24 cellular contexts compared by ENCODE assay signal in genomic region chr2:76298022-76298421, GRCh38.
DNase-seq lines count a peak whose midpoint lies in the region; ATAC-seq and TF ChIP-seq lines count a peak whose summit lies in the region.
"Had no signal": no experiment of that assay in that cellular context is flagged by ENCODE, and none has a peak within 500 bp of the region (broad histone marks: within the 10 kb centered on the region; RNA-seq: fewer than 3 reads in every experiment).

No MANE protein-coding gene starts in this region.

- H3K27me3 ChIP-seq in endodermal cell (ENCODE audit: control insufficient read depth, insufficient read depth, low read length, poor library complexity, severe bottlenecking) (no peaks in the 10 kb centered on the region), foreskin keratinocyte (no peaks in the 10 kb centered on the region), smooth muscle cell (ENCODE audit: low read depth) (peaks cover 12% of the 10 kb centered on the region)
- H3K27me3 ChIP-seq: BE2C; BLaER1 treated with 17β-estradiol and CSF1 and Interleukin-3, amounts not matched to agents 10 nM and 100 nM had no signal

- TF ChIP-seq CTCF in endodermal cell (conservative IDR thresholded peaks at IDR 0.05), result no peak
- no peak for TF ChIP-seq CTCF in foreskin keratinocyte (conservative IDR thresholded peaks at IDR 0.05)
- no peak for TF ChIP-seq CTCF in smooth muscle cell (IDR thresholded peaks at IDR 0.05; ENCODE audit: borderline replicate concordance, insufficient read depth, poor library complexity, severe bottlenecking)

- DNase-seq in NCI-H146 treated with DMSO at 0.1 percent for 48 hours (lab: John Stamatoyannopoulos, UW; ENCODE audit: unreplicated experiment) (peak; percentile 9), NCI-H146 (lab: John Stamatoyannopoulos, UW) (no peak), endodermal cell (no peak), foreskin keratinocyte (peak; percentile 7 to 43), smooth muscle cell (lab: John Stamatoyannopoulos, UW; ENCODE audit: unreplicated experiment) (no peak), T-helper 2 cell (no peak), GOT3 (lab: John Stamatoyannopoulos, UW) (no peak)
- DNase-seq in activated naive CD4-positive, alpha-beta T cell treated with Interleukin-2 at 50 U/mL for 16 hours, result no peak
- DNase-seq: ACHN; AML-193; BE2C; CD4-positive, alpha-beta T cell; CD8-positive, alpha-beta memory T cell; DMS 273 treated with DMSO at 0.1 percent for 48 hours; DMS79; EL; GDM1; GM23248; H9 had no signal

- H3K9me3 Mint-ChIP-seq in endodermal cell, result no peaks in the 10 kb centered on the region
- H3K9me3 Mint-ChIP-seq: H9 had no signal

- H2AFZ ChIP-seq in smooth muscle cell (ENCODE audit: low read depth), result no peak overlapping the region
- H2AFZ ChIP-seq: GM23248 had no signal

- H3K9me3 ChIP-seq in endodermal cell (ENCODE audit: control insufficient read depth, low read length), result no peaks in the 10 kb centered on the region
- no peaks in the 10 kb centered on the region for H3K9me3 ChIP-seq in smooth muscle cell (replicated peaks; ENCODE audit: low read depth)
- H3K9me3 ChIP-seq: BE2C had no signal

- no peak overlapping the region for H3K9ac ChIP-seq in endodermal cell (ENCODE audit: extremely low read depth, low read length, poor library complexity, severe bottlenecking)
- H3K9ac ChIP-seq in smooth muscle cell (ENCODE audit: low read depth), result no peak overlapping the region
- H3K9ac ChIP-seq: BLaER1 treated with 17β-estradiol and CSF1 and Interleukin-3, amounts not matched to agents 10 nM and 100 nM; GM23248 had no signal

- no peaks in the 10 kb centered on the region for H3K36me3 Mint-ChIP-seq in endodermal cell (ENCODE audit: low read depth)
- H3K36me3 Mint-ChIP-seq: CD14-positive monocyte; CD8-positive, alpha-beta memory T cell had no signal

- no peak overlapping the region for H3K4me3 Mint-ChIP-seq in endodermal cell
- H3K4me3 Mint-ChIP-seq: CD14-positive monocyte; CD4-positive, alpha-beta T cell; CD8-positive, alpha-beta memory T cell; H9 had no signal

- H3K79me2 ChIP-seq in smooth muscle cell (ENCODE audit: low read depth), result no peaks in the 10 kb centered on the region

- H3F3A ChIP-seq in smooth muscle cell (ENCODE audit: low read depth), result no peaks in the 10 kb centered on the region

- peak overlapping the region; percentile 12 for H3K4me2 ChIP-seq in smooth muscle cell
- H3K4me2 ChIP-seq: BLaER1 treated with 17β-estradiol and CSF1 and Interleukin-3, amounts not matched to agents 10 nM and 100 nM had no signal

- H3K27ac Mint-ChIP-seq in endodermal cell, result peak overlapping the region; percentile 2
- H3K27ac Mint-ChIP-seq: CD14-positive monocyte; CD4-positive, alpha-beta T cell; CD8-positive, alpha-beta memory T cell; H9 had no signal

- no peaks in the 10 kb centered on the region for H3K27me3 Mint-ChIP-seq in endodermal cell (ENCODE audit: insufficient read depth)
- H3K27me3 Mint-ChIP-seq: CD4-positive, alpha-beta T cell; CD8-positive, alpha-beta memory T cell had no signal

- H4K20me1 ChIP-seq in smooth muscle cell (ENCODE audit: low read depth), result no peaks in the 10 kb centered on the region
- H4K20me1 ChIP-seq: BLaER1 treated with 17β-estradiol and CSF1 and Interleukin-3, amounts not matched to agents 10 nM and 100 nM had no signal

- H3K36me3 ChIP-seq in endodermal cell (ENCODE audit: control insufficient read depth, insufficient read depth, low read length) (no peaks in the 10 kb centered on the region), smooth muscle cell (ENCODE audit: low read depth) (no peaks in the 10 kb centered on the region)
- H3K36me3 ChIP-seq: BE2C had no signal

- H3K27ac ChIP-seq in endodermal cell (ENCODE audit: low read depth, low read length) (no peak overlapping the region), foreskin keratinocyte (no peak overlapping the region), smooth muscle cell (ENCODE audit: low read depth) (no peak overlapping the region)
- H3K27ac ChIP-seq: 22Rv1; BLaER1 treated with 17β-estradiol and CSF1 and Interleukin-3, amounts not matched to agents 10 nM and 100 nM; GM23248 had no signal

- H3K4me1 ChIP-seq in endodermal cell (ENCODE audit: control insufficient read depth, insufficient read depth, low read length) (peaks cover 6% of the 10 kb centered on the region), foreskin keratinocyte (no peaks in the 10 kb centered on the region), smooth muscle cell (ENCODE audit: low read depth) (no peaks in the 10 kb centered on the region)
- H3K4me1 ChIP-seq: BE2C had no signal

- peak; percentile 53 for ATAC-seq in foreskin keratinocyte
- ATAC-seq: GM12878, HCT116 had no signal

- peak overlapping the region; percentile 7 for H3K4me3 ChIP-seq in endodermal cell (ENCODE audit: low read length)
- no peak overlapping the region for H3K4me3 ChIP-seq in smooth muscle cell
- H3K4me3 ChIP-seq: BLaER1 treated with 17β-estradiol and CSF1 and Interleukin-3, amounts not matched to agents 10 nM and 100 nM; GM12878; GM23248 had no signal

- peaks cover 14% of the 10 kb centered on the region for H3K4me1 Mint-ChIP-seq in endodermal cell
- H3K4me1 Mint-ChIP-seq: CD14-positive monocyte; CD8-positive, alpha-beta memory T cell had no signal

Comparison
In these comparisons a context has a peak if more than half of its experiments do, and no peak if none do; other contexts are left out.
1. DNase-seq: peak in NCI-H146 treated with DMSO at 0.1 percent for 48 hours (single experiment) and foreskin keratinocyte (2 of 2); none in NCI-H146 (single experiment), endodermal cell (single experiment), smooth muscle cell (single experiment), T-helper 2 cell (0 of 5), GOT3 (single experiment) and activated naive CD4-positive, alpha-beta T cell treated with Interleukin-2 at 50 U/mL for 16 hours (single experiment).